Comparison of ENCODE assay signal across 1 cellular context in the genomic region with DNA sequence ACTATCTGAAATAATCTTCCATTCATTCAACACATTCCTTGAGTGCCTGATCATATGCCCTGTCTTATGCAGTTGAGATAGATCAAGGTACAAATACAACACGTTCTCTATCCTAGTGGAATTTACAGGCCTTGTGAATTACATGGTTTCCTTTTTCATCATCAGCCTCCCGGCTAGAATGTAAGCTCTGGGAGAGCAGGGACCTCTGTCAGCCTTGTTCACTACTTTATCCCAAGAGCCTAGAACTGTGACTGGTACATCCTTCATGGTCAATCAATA.
TF ChIP-seq lines count a peak whose summit lies in the region.

No MANE protein-coding gene starts in this region.

TF ChIP-seq in SK-N-SH, 30 proteins besides CTCF, POLR2A, EP300 and RAD21 (continued from another document):
- no peak for TF ChIP-seq RCOR1 (IDR thresholded peaks at IDR 0.05; ENCODE audit: low read length)
- TF ChIP-seq CHD2 (IDR thresholded peaks at IDR 0.05; ENCODE audit: low read length, partially characterized antibody) = no peak
- TF ChIP-seq SMC3 (IDR thresholded peaks at IDR 0.05; ENCODE audit: low read depth, low read length) = no peak
- no peak for TF ChIP-seq REST (IDR thresholded peaks at IDR 0.05; ENCODE audit: low read depth, low read length)
- TF ChIP-seq USF1 (IDR thresholded peaks at IDR 0.05; ENCODE audit: borderline replicate concordance, low read depth) = no peak
- TF ChIP-seq ELF1 (IDR thresholded peaks at IDR 0.05) = no peak
- TF ChIP-seq TEAD4 (IDR thresholded peaks at IDR 0.05; ENCODE audit: borderline replicate concordance, insufficient read depth) = no peak
- TF ChIP-seq SIN3A (IDR thresholded peaks at IDR 0.05; ENCODE audit: borderline replicate concordance, low read depth, low read length) = no peak
- TF ChIP-seq MXI1 (IDR thresholded peaks at IDR 0.05; ENCODE audit: low read depth, low read length) = no peak
- TF ChIP-seq, protein P1, sequence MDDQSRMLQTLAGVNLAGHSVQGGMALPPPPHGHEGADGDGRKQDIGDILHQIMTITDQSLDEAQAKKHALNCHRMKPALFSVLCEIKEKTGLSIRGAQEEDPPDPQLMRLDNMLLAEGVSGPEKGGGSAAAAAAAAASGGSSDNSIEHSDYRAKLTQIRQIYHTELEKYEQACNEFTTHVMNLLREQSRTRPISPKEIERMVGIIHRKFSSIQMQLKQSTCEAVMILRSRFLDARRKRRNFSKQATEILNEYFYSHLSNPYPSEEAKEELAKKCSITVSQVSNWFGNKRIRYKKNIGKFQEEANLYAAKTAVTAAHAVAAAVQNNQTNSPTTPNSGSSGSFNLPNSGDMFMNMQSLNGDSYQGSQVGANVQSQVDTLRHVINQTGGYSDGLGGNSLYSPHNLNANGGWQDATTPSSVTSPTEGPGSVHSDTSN (IDR thresholded peaks at IDR 0.05) = no peak
- no peak for TF ChIP-seq USF2 (IDR thresholded peaks at IDR 0.05; ENCODE audit: borderline replicate concordance, low read depth, low read length)
- TF ChIP-seq MEF2A (IDR thresholded peaks at IDR 0.05; ENCODE audit: borderline replicate concordance, low read depth) = no peak
TF ChIP-seq in SK-N-SH: peak in this region for 0.
